Comparison of ENCODE assay signal across 25 cellular contexts in the genomic region with DNA sequence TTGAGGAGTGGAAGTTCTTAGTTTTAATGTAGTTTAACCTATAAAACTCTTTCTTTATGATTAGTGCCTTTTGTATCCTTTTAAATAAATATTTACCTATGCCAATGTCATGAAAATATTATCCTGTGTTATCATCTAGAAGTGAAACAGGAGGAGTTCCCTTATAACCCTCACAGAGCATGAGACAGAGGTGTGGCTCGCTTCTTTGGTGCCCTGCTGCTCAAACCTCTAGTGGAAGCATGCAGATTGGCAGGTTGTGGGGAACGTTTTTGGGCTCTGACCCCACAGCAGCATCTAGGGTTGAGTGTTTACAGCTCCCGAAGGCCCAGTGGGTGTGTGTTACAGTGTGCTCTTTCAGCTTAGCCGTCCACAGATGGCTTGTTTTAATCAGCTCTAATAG.
"Had no signal": no experiment of that assay in that cellular context is flagged by ENCODE, and none has a peak within 500 bp of the region (broad histone marks: within the 10 kb centered on the region; RNA-seq: fewer than 3 reads in every experiment).

No MANE protein-coding gene starts in this region.

- DNase-seq: activated CD4-positive, alpha-beta memory T cell treated with anti-CD3 and anti-CD28 coated beads, Interleukin-2, amount 10 ng/mL, durations not matched to agents 7 days and 5 days; activated CD4-positive, alpha-beta T cell treated with anti-CD3 and anti-CD28 coated beads for 4 hours; activated CD4-positive, alpha-beta T cell treated with anti-CD3 and anti-CD28 coated beads, Interleukin-2, amount 10 ng/mL, durations not matched to agents 7 days and 5 days; activated CD4-positive, alpha-beta T cell treated with anti-CD3 and anti-CD28 coated beads, Interleukin-2, amount 50 U/mL, for 4 hours; activated CD4-positive, CD25-positive, alpha-beta regulatory T cell; activated CD4-positive, CD25-positive, alpha-beta regulatory T cell treated with anti-CD3 and anti-CD28 coated beads, Interleukin-2, amount 50 U/mL, for 72 hours; activated effector memory CD4-positive, alpha-beta T cell treated with Interleukin-2 at 50 U/mL for 16 hours; activated gamma-delta T cell treated with Interleukin-2 at 50 U/mL for 16 hours; activated naive CD4-positive, alpha-beta T cell treated with anti-CD3 and anti-CD28 coated beads, Interleukin-2, amount 50 U/mL, for 16 hours; activated naive CD4-positive, alpha-beta T cell treated with Interleukin-2 at 50 U/mL for 16 hours; activated T-cell treated with anti-CD3 and anti-CD28 coated beads, Interleukin-2, amount 50 U/mL, for 4 hours; amniotic stem cell; anterior cingulate cortex; brain microvascular endothelial cell; dorsolateral prefrontal cortex; effector memory CD4-positive, alpha-beta T cell; endodermal cell; foreskin fibroblast; head of caudate nucleus; T1000 had no signal

- H3K4me3 ChIP-seq: coronary artery, dorsolateral prefrontal cortex had no signal

- H3K27me3 ChIP-seq: brain microvascular endothelial cell had no signal

- H3K27ac ChIP-seq: brain microvascular endothelial cell, coronary artery, dorsolateral prefrontal cortex had no signal

- ATAC-seq: activated T-cell treated with anti-CD3 and anti-CD28 coated beads, Interleukin-2, amount 50 U/mL, for 4 hours; activated T-helper 17 cell treated with anti-CD3 and anti-CD28 coated beads, Interleukin-2, amount 50 U/mL, for 72 hours; esophagus mucosa had no signal

- H3K36me3 ChIP-seq: brain microvascular endothelial cell had no signal

- FAIRE-seq: astrocyte, frontal cortex had no signal
